In genomic region chr16:88303405-88303804, GRCh38 we compare ENCODE assay signal across 13 cellular contexts.
"Had no signal": no experiment of that assay in that cellular context is flagged by ENCODE, and none has a peak within 500 bp of the region (broad histone marks: within the 10 kb centered on the region; RNA-seq: fewer than 3 reads in every experiment).

No MANE protein-coding gene starts in this region.

- H3K9me3 Mint-ChIP-seq: immature natural killer cell, type B pancreatic cell had no signal

- H3K36me3 Mint-ChIP-seq: immature natural killer cell; stimulated activated naive B cell treated with anti-CD40 and anti-IgM and Interleukin-4, amounts not matched to agents 10 μg/mL and 1 μg/mL and 100 μg/mL, for 72 hours; T-cell; type B pancreatic cell had no signal

- H3K4me1 Mint-ChIP-seq: immature natural killer cell, T-cell had no signal

- H3K27me3 ChIP-seq: SJCRH30 had no signal

- ATAC-seq: stimulated activated naive B cell treated with anti-CD40 and anti-IgM and Interleukin-4, amounts not matched to agents 10 μg/mL and 1 μg/mL and 100 μg/mL, for 72 hours; T-cell had no signal

- H3K4me3 ChIP-seq: SJCRH30 had no signal

- H3K27ac ChIP-seq: parathyroid adenoma had no signal

- H3K4me3 Mint-ChIP-seq: dendritic cell treated with granulocyte-macrophage colony-stimulating factor and Interleukin-4, amounts not matched to agents 40 ng/mL and 50 ng/mL, for 4 days; immature natural killer cell; neural crest cell; stimulated activated naive B cell treated with anti-CD40 and anti-IgM and Interleukin-4, amounts not matched to agents 10 μg/mL and 1 μg/mL and 100 μg/mL, for 72 hours; T-cell; type B pancreatic cell had no signal

- DNase-seq: activated CD4-positive, alpha-beta T cell treated with anti-CD3 and anti-CD28 coated beads for 4 hours; activated naive CD4-positive, alpha-beta T cell treated with Interleukin-2 at 50 U/mL for 16 hours; central memory CD4-positive, alpha-beta T cell; immature natural killer cell; SJCRH30; small intestine; stimulated activated naive B cell treated with anti-CD40 and anti-IgM and Interleukin-4, amounts not matched to agents 10 μg/mL and 1 μg/mL and 100 μg/mL, for 72 hours; substantia nigra; T-cell had no signal

- H3K36me3 ChIP-seq: SJCRH30 had no signal

- H3K27ac Mint-ChIP-seq: dendritic cell treated with granulocyte-macrophage colony-stimulating factor and Interleukin-4, amounts not matched to agents 40 ng/mL and 50 ng/mL, for 4 days; immature natural killer cell; stimulated activated naive B cell treated with anti-CD40 and anti-IgM and Interleukin-4, amounts not matched to agents 10 μg/mL and 1 μg/mL and 100 μg/mL, for 72 hours; T-cell; type B pancreatic cell had no signal

- H3K4me1 ChIP-seq: parathyroid adenoma had no signal

- H2AFZ ChIP-seq: parathyroid adenoma had no signal

- H3K79me2 ChIP-seq: parathyroid adenoma had no signal

- H3K9ac ChIP-seq: parathyroid adenoma had no signal
